1 cellular context compared by ENCODE assay signal in genomic region chr9:74006935-74007334, GRCh38.
TF ChIP-seq lines count a peak whose summit lies in the region.

No MANE protein-coding gene starts in this region.

TF ChIP-seq in SK-N-SH treated with all-trans-retinoic acid at 6 μM for 48 hours, 23 proteins besides CTCF, POLR2A, EP300 and RAD21 (continued from another document):
- TF ChIP-seq CSRNP3 (CRISPR knock-in tag; IDR thresholded peaks at IDR 0.05) (no peak), POU6F1 (CRISPR knock-in tag; IDR thresholded peaks at IDR 0.05; ENCODE audit: borderline replicate concordance, low read depth) (no peak), ZNF8 (CRISPR knock-in tag; IDR thresholded peaks at IDR 0.05) (no peak)
